Comparison of ENCODE assay signal across 1 cellular context in genomic region chr18:63198868-63199742, GRCh38.
A peak's percentile ranks its signal among the peaks of the same experiment; 100 is the strongest.
TF ChIP-seq lines count a peak whose summit lies in the region.

No MANE protein-coding gene starts in this region.

TF ChIP-seq in HepG2, 621 proteins besides CTCF, POLR2A, EP300 and RAD21 (continued from another document):
- TF ChIP-seq ZNF746 (CRISPR knock-in tag; IDR thresholded peaks at IDR 0.05) = no peak
- no peak for TF ChIP-seq AHDC1 (CRISPR knock-in tag; IDR thresholded peaks at IDR 0.05; ENCODE audit: borderline replicate concordance)
- no peak for TF ChIP-seq RBFOX2 (IDR thresholded peaks at IDR 0.05; ENCODE audit: low read depth, low read length)
- no peak for TF ChIP-seq DNMT1 (CRISPR knock-in tag; IDR thresholded peaks at IDR 0.05)
- no peak for TF ChIP-seq SIX4 (CRISPR knock-in tag; IDR thresholded peaks at IDR 0.05)
- TF ChIP-seq RAD51 (IDR thresholded peaks at IDR 0.05; ENCODE audit: borderline replicate concordance) = peak; percentile 27; the same call in 1 of the 2 replicates
- no peak for TF ChIP-seq ZNF552 (CRISPR knock-in tag; IDR thresholded peaks at IDR 0.05; ENCODE audit: borderline replicate concordance)
- TF ChIP-seq PHF5A (CRISPR knock-in tag; IDR thresholded peaks at IDR 0.05; ENCODE audit: low read depth, unreplicated experiment) = no peak
- 0 out of 2 replicates have a peak, but pooled peaks have one; percentile 42 for TF ChIP-seq FOXP1 (IDR thresholded peaks at IDR 0.05)
- TF ChIP-seq FOXP1 (CRISPR knock-in tag; IDR thresholded peaks at IDR 0.05) = no peak
- no peak for TF ChIP-seq GATA4 (IDR thresholded peaks at IDR 0.05; ENCODE audit: borderline replicate concordance, low read depth)
- no peak for TF ChIP-seq TOE1 (CRISPR knock-in tag; IDR thresholded peaks at IDR 0.05)
- no peak for TF ChIP-seq TERF1 (CRISPR knock-in tag; IDR thresholded peaks at IDR 0.05)
- TF ChIP-seq ZNF207 (IDR thresholded peaks at IDR 0.05; ENCODE audit: borderline replicate concordance) = 0 out of 2 replicates have a peak, but pooled peaks have one; percentile 29
- no peak for TF ChIP-seq ELF3 (CRISPR knock-in tag; IDR thresholded peaks at IDR 0.05)
- TF ChIP-seq ZFP91 (CRISPR knock-in tag; IDR thresholded peaks at IDR 0.05; ENCODE audit: borderline replicate concordance) = no peak
- TF ChIP-seq KMT2A (CRISPR knock-in tag; IDR thresholded peaks at IDR 0.05) = no peak
- TF ChIP-seq CREB3 (CRISPR knock-in tag; IDR thresholded peaks at IDR 0.05) = no peak
- no peak for TF ChIP-seq RFXAP (CRISPR knock-in tag; IDR thresholded peaks at IDR 0.05; ENCODE audit: borderline replicate concordance)
- no peak for TF ChIP-seq ZFP82 (CRISPR knock-in tag; IDR thresholded peaks at IDR 0.05; ENCODE audit: borderline replicate concordance)
- peak; percentile 33 for TF ChIP-seq MNT (IDR thresholded peaks at IDR 0.05)
- no peak for TF ChIP-seq ZNF251 (CRISPR knock-in tag; IDR thresholded peaks at IDR 0.05)
